ENCODE assay signal across 13 cellular contexts in the genomic region with DNA sequence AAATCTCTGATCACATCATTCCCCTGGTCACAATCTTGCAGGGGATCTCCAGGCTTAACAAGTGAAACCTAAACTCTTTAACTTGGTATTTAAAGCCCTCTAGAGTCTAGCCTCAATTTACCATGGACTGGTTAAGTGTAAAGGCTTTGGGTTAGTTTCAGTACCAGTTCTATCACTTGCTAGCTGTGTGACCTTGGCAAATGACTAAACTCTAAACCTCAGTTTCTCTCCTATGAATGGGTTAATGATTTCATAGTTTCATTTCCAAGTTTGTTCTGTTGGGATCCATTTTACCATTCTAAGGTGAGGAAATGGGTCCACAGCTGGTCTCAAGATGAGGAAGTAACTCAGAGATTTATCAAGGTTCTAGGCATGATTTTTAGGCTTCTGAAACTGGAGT. TPM values are rescaled to one million over a fixed set of nuclear protein-coding genes. Genes with fewer than 3 reads are reported as not detected.
DNase-seq lines count a peak whose midpoint lies in the region; ATAC-seq and TF ChIP-seq lines count a peak whose summit lies in the region.
"Had no signal": no experiment of that assay in that cellular context is flagged by ENCODE, and none has a peak within 500 bp of the region (broad histone marks: within the 10 kb centered on the region; RNA-seq: fewer than 3 reads in every experiment).

No MANE protein-coding gene starts in this region.

- no peak for TF ChIP-seq CTCF in activated CD8-positive, alpha-beta T cell treated with anti-CD3 and anti-CD28 coated beads for 36 hours (IDR thresholded peaks at IDR 0.05)
- TF ChIP-seq CTCF in neural progenitor cell (IDR thresholded peaks at IDR 0.05): no peak

- H3K27ac Mint-ChIP-seq in activated CD8-positive, alpha-beta T cell treated with anti-CD3 and anti-CD28 coated beads for 36 hours: no peak overlapping the region
- H3K27ac Mint-ChIP-seq in activated CD8-positive, alpha-beta T cell treated with anti-CD3 and anti-CD28 coated beads, Interleukin-2, amount 10 ng/mL, durations not matched to agents 7 days and 5 days: no peak overlapping the region
- no peak overlapping the region for H3K27ac Mint-ChIP-seq in neural progenitor cell

- H4K20me1 ChIP-seq in neural progenitor cell (ENCODE audit: low read depth): no peaks in the 10 kb centered on the region

- peaks cover 2% of the 10 kb centered on the region for H3K4me1 ChIP-seq in neural progenitor cell

- H3K4me3 Mint-ChIP-seq in activated CD8-positive, alpha-beta T cell treated with anti-CD3 and anti-CD28 coated beads for 36 hours: no peak overlapping the region
- no peak overlapping the region for H3K4me3 Mint-ChIP-seq in activated CD8-positive, alpha-beta T cell treated with anti-CD3 and anti-CD28 coated beads, Interleukin-2, amount 10 ng/mL, durations not matched to agents 7 days and 5 days
- H3K4me3 Mint-ChIP-seq in neural progenitor cell: no peak overlapping the region

- no peaks in the 10 kb centered on the region for H3F3A ChIP-seq in neural progenitor cell (ENCODE audit: low read depth)

- H3K36me3 Mint-ChIP-seq in activated CD8-positive, alpha-beta T cell treated with anti-CD3 and anti-CD28 coated beads for 36 hours (ENCODE audit: low read depth): no peaks in the 10 kb centered on the region
- no peaks in the 10 kb centered on the region for H3K36me3 Mint-ChIP-seq in activated CD8-positive, alpha-beta T cell treated with anti-CD3 and anti-CD28 coated beads, Interleukin-2, amount 10 ng/mL, durations not matched to agents 7 days and 5 days (ENCODE audit: low read depth)
- no peaks in the 10 kb centered on the region for H3K36me3 Mint-ChIP-seq in neural progenitor cell

- no peaks in the 10 kb centered on the region for H3K9me3 ChIP-seq in neural progenitor cell (ENCODE audit: low read depth)
- H3K9me3 ChIP-seq: MG63, tibial artery had no signal

- no peaks in the 10 kb centered on the region for H3K27me3 ChIP-seq in neural progenitor cell
- H3K27me3 ChIP-seq: MG63, tibial artery had no signal

- no peak overlapping the region for H3K27ac ChIP-seq in neural progenitor cell
- H3K27ac ChIP-seq: tibial artery had no signal

- CTCF ChIA-PET in activated CD8-positive, alpha-beta T cell treated with anti-CD3 and anti-CD28 coated beads for 36 hours (lab: Charles Lee): interaction anchor here (1.2 kb wide), 1 partner anchor 9 kb away, joined by 3 read pairs; no protein-coding TSS in a partner anchor
- CTCF ChIA-PET in activated CD8-positive, alpha-beta T cell treated with anti-CD3 and anti-CD28 coated beads, Interleukin-2, amount 10 ng/mL, durations not matched to agents 7 days and 5 days (lab: Charles Lee): interaction anchor here (1.1 to 1.2 kb wide), 2 partner anchors 10 to 282 kb away, joined by 3 to 5 read pairs; no protein-coding TSS in a partner anchor

- H3K27me3 Mint-ChIP-seq in activated CD8-positive, alpha-beta T cell treated with anti-CD3 and anti-CD28 coated beads for 36 hours: peaks cover 5% of the 10 kb centered on the region
- no peaks in the 10 kb centered on the region for H3K27me3 Mint-ChIP-seq in activated CD8-positive, alpha-beta T cell treated with anti-CD3 and anti-CD28 coated beads, Interleukin-2, amount 10 ng/mL, durations not matched to agents 7 days and 5 days (ENCODE audit: low read depth)
- H3K27me3 Mint-ChIP-seq in neural progenitor cell (ENCODE audit: insufficient read depth, low read depth): no peaks in the 10 kb centered on the region

- no peak overlapping the region for H3K9ac ChIP-seq in neural progenitor cell

- DNase-seq in activated CD8-positive, alpha-beta T cell treated with anti-CD3 and anti-CD28 coated beads for 36 hours: peak; percentile 26
- DNase-seq in activated CD8-positive, alpha-beta T cell treated with anti-CD3 and anti-CD28 coated beads, Interleukin-2, amount 10 ng/mL, durations not matched to agents 7 days and 5 days: no peak
- no peak for DNase-seq in stimulated activated naive CD8-positive, alpha-beta T cell treated with anti-CD3 and anti-CD28 coated beads, Interleukin-15, Interleukin-2, amounts not matched to agents 100 U/mL and 50 U/mL, for 24 hours
- DNase-seq in ureter (ENCODE audit: low spot score) (no peak), neural progenitor cell (ENCODE audit: low spot score) (no peak)
- DNase-seq: GDM1, MG63, tibial artery had no signal

- H2AFZ ChIP-seq in neural progenitor cell (replicated peaks): no peak overlapping the region

- no peaks in the 10 kb centered on the region for H3K79me2 ChIP-seq in neural progenitor cell (ENCODE audit: low read depth)

- intact Hi-C loops in activated CD8-positive, alpha-beta T cell treated with anti-CD3 and anti-CD28 coated beads for 36 hours (cut with micrococcal nuclease): no loop called here

- no peak overlapping the region for H3K4me2 ChIP-seq in neural progenitor cell

- POLR2A ChIA-PET in activated CD8-positive, alpha-beta T cell treated with anti-CD3 and anti-CD28 coated beads for 36 hours (lab: Charles Lee): no interaction called here
- POLR2A ChIA-PET in activated CD8-positive, alpha-beta T cell treated with anti-CD3 and anti-CD28 coated beads, Interleukin-2, amount 10 ng/mL, durations not matched to agents 7 days and 5 days (lab: Charles Lee): interaction anchor here (0.6 kb wide), 1 partner anchor 368 kb away, joined by 6 read pairs; no protein-coding TSS in a partner anchor

- no peaks in the 10 kb centered on the region for H3K36me3 ChIP-seq in neural progenitor cell
- H3K36me3 ChIP-seq: MG63, tibial artery had no signal

- H3K9me3 Mint-ChIP-seq in activated CD8-positive, alpha-beta T cell treated with anti-CD3 and anti-CD28 coated beads for 36 hours: no peaks in the 10 kb centered on the region
- H3K9me3 Mint-ChIP-seq in activated CD8-positive, alpha-beta T cell treated with anti-CD3 and anti-CD28 coated beads, Interleukin-2, amount 10 ng/mL, durations not matched to agents 7 days and 5 days (ENCODE audit: insufficient read depth): no peaks in the 10 kb centered on the region
- H3K9me3 Mint-ChIP-seq in neural progenitor cell: no peaks in the 10 kb centered on the region

- peak; percentile 66 for ATAC-seq in activated CD8-positive, alpha-beta T cell treated with anti-CD3 and anti-CD28 coated beads for 36 hours
- ATAC-seq in activated CD8-positive, alpha-beta T cell treated with anti-CD3 and anti-CD28 coated beads, Interleukin-2, amount 10 ng/mL, durations not matched to agents 7 days and 5 days: no peak
- ATAC-seq in GM21786 (IDR thresholded peaks at IDR 0.05; ENCODE audit: unreplicated experiment) (peak; percentile 40), HG03378 (IDR thresholded peaks at IDR 0.05; ENCODE audit: unreplicated experiment) (peak; percentile 44), HG03095 (IDR thresholded peaks at IDR 0.05; ENCODE audit: unreplicated experiment) (no peak)
- ATAC-seq in stimulated activated naive CD8-positive, alpha-beta T cell treated with anti-CD3 and anti-CD28 coated beads, Interleukin-15, Interleukin-2, amounts not matched to agents 100 U/mL and 50 U/mL, for 24 hours: peak; percentile 84
- ATAC-seq: HCT116 had no signal

- H3K4me1 Mint-ChIP-seq in activated CD8-positive, alpha-beta T cell treated with anti-CD3 and anti-CD28 coated beads for 36 hours (ENCODE audit: low read depth): peaks cover 60% of the 10 kb centered on the region
- peaks cover 30% of the 10 kb centered on the region for H3K4me1 Mint-ChIP-seq in activated CD8-positive, alpha-beta T cell treated with anti-CD3 and anti-CD28 coated beads, Interleukin-2, amount 10 ng/mL, durations not matched to agents 7 days and 5 days (ENCODE audit: low read depth)
- peaks cover 17% of the 10 kb centered on the region for H3K4me1 Mint-ChIP-seq in neural progenitor cell

- H3K4me3 ChIP-seq in neural progenitor cell: no peak overlapping the region
- H3K4me3 ChIP-seq: MG63, tibial artery had no signal

RNA-seq across cellular contexts. Expression of a gene that starts 38.8 kb away (rescaled TPM):
- not detected for total RNA-seq in activated CD8-positive, alpha-beta T cell treated with anti-CD3 and anti-CD28 coated beads for 36 hours
- total RNA-seq in activated CD8-positive, alpha-beta T cell treated with anti-CD3 and anti-CD28 coated beads, Interleukin-2, amount 10 ng/mL, durations not matched to agents 7 days and 5 days: not detected
- total RNA-seq in ureter (16.5 TPM), neural progenitor cell (ENCODE audit: low replicate concordance) (0.07 and 0.15 TPM in 2 replicates)
- total RNA-seq: HT1080 had no signal

Comparison
In these comparisons a context has a peak if more than half of its experiments do, and no peak if none do; other contexts are left out.
1. ATAC-seq: peak in activated CD8-positive, alpha-beta T cell treated with anti-CD3 and anti-CD28 coated beads for 36 hours (single experiment), GM21786 (single experiment), HG03378 (single experiment) and stimulated activated naive CD8-positive, alpha-beta T cell treated with anti-CD3 and anti-CD28 coated beads, Interleukin-15, Interleukin-2, amounts not matched to agents 100 U/mL and 50 U/mL, for 24 hours (single experiment); none in activated CD8-positive, alpha-beta T cell treated with anti-CD3 and anti-CD28 coated beads, Interleukin-2, amount 10 ng/mL, durations not matched to agents 7 days and 5 days (single experiment) and HG03095 (single experiment).
2. RNA of a gene that starts 38.8 kb away (total RNA-seq): 16.5 TPM in ureter (single experiment); 0.07 to 0.15 TPM in neural progenitor cell, not detected in activated CD8-positive, alpha-beta T cell treated with anti-CD3 and anti-CD28 coated beads for 36 hours and not detected in activated CD8-positive, alpha-beta T cell treated with anti-CD3 and anti-CD28 coated beads, Interleukin-2, amount 10 ng/mL, durations not matched to agents 7 days and 5 days; every median in the first group is over 10 times any median in the second.